23 cellular contexts compared by ENCODE assay signal in the genomic region with DNA sequence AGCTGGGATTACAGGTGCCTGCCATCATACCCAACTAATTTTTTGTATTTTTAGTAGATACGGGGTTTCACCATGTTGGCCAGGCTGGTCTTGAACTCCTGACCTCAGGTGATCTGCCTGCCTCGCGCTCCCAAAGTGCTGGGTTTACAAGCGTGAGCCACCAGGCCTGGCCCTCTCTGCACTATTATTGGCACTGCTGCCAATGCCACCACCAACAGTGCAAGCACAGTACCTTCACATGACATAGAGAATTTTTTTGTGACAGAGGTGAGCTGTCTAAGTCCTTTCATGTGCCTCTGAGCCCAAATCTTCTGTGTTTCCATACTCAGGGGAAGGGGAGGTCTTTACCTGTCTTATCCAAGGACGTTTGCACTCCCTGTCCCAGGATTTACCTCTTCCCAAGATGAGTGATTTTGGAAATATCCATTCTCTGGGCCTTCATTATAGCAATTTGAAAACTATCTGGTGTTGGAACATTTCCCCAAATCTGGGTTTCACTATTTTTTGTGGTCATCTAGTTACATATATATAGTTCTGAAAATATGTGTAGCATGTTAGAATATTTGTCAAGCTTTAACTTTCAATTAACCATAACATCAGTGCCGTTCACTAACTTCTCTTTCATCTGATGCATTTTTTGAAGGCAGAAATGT. TPM values are rescaled to one million over a fixed set of nuclear protein-coding genes. Genes with fewer than 3 reads are reported as not detected.
A peak's percentile ranks its signal among the peaks of the same experiment; 100 is the strongest.
DNase-seq lines count a peak whose midpoint lies in the region; ATAC-seq and TF ChIP-seq lines count a peak whose summit lies in the region.
"Had no signal": no experiment of that assay in that cellular context is flagged by ENCODE, and none has a peak within 500 bp of the region (broad histone marks: within the 10 kb centered on the region; RNA-seq: fewer than 3 reads in every experiment).

No MANE protein-coding gene starts in this region.

- ATAC-seq in CD8-positive, alpha-beta T cell, result no peak
- peak; percentile 17 for ATAC-seq in GM18861 (IDR thresholded peaks at IDR 0.05; ENCODE audit: unreplicated experiment)
- peak; percentile 21 for ATAC-seq in HG03108 (IDR thresholded peaks at IDR 0.05; ENCODE audit: unreplicated experiment)
- ATAC-seq in GM19328 (IDR thresholded peaks at IDR 0.05; ENCODE audit: unreplicated experiment), result no peak
- no peak for ATAC-seq in HG02970 (IDR thresholded peaks at IDR 0.05; ENCODE audit: low FRiP score, unreplicated experiment)
- ATAC-seq: SK-N-SH treated with all-trans-retinoic acid at 6 μM for 48 hours had no signal

- TF ChIP-seq CTCF in CD8-positive, alpha-beta T cell (IDR thresholded peaks at IDR 0.05), result no peak

- H3K9me3 ChIP-seq in CD8-positive, alpha-beta T cell (ENCODE audit: low read length), result peaks cover 4% of the 10 kb centered on the region
- H3K9me3 ChIP-seq: Peyer's patch, tibial artery had no signal

- H3K4me1 ChIP-seq in CD8-positive, alpha-beta T cell (ENCODE audit: insufficient read depth, low read length), result peaks cover 67% of the 10 kb centered on the region
- H3K4me1 ChIP-seq: parathyroid adenoma had no signal

- POLR2A ChIA-PET in CD8-positive, alpha-beta T cell (lab: Charles Lee), result interaction anchor here (0.6 to 1.4 kb wide), 3 partner anchors 13 to 1086 kb away, joined by 3 to 4 read pairs (median 3); no protein-coding TSS in a partner anchor

- no peak for DNase-seq in CD8-positive, alpha-beta T cell
- DNase-seq in activated naive CD8-positive, alpha-beta T cell treated with anti-CD3 and anti-CD28 coated beads for 36 hours, result no peak
- DNase-seq in posterior vena cava (ENCODE audit: low spot score) (no peak), amygdala (lab: John Stamatoyannopoulos, UW) (no peak)
- DNase-seq: activated CD8-positive, alpha-beta memory T cell treated with anti-CD3 and anti-CD28 coated beads for 24 hours; BE2C; DMS79; HFFc6; NCI-H1092 treated with DMSO at 0.1 percent for 48 hours; NCI-H2107; NCI-H526 treated with DMSO at 0.1 percent for 48 hours; Peyer's patch; stimulated activated CD4-positive, alpha-beta T cell treated with anti-CD3 and anti-CD28 coated beads, Interleukin-4, amount 100 ng/mL, for 4 hours; tibial artery had no signal

- intact Hi-C loops in CD8-positive, alpha-beta T cell (cut with DNase I, micrococcal nuclease), result no loop called here
- intact Hi-C loops in posterior vena cava (cut with DNase I), result loop anchor here (5.0 to 10.0 kb wide), 3 partner anchors 40 to 397 kb away; no protein-coding TSS in a partner anchor

- peaks cover 82% of the 10 kb centered on the region for H3K4me1 Mint-ChIP-seq in CD8-positive, alpha-beta T cell (ENCODE audit: low read depth)
- peaks cover 67% of the 10 kb centered on the region for H3K4me1 Mint-ChIP-seq in activated naive CD8-positive, alpha-beta T cell treated with anti-CD3 and anti-CD28 coated beads for 36 hours

- H3K36me3 Mint-ChIP-seq in CD8-positive, alpha-beta T cell, result peaks cover 3% of the 10 kb centered on the region
- H3K36me3 Mint-ChIP-seq in activated naive CD8-positive, alpha-beta T cell treated with anti-CD3 and anti-CD28 coated beads for 36 hours, result peaks cover 7% of the 10 kb centered on the region

- peaks cover 6% of the 10 kb centered on the region for H3K9me3 Mint-ChIP-seq in CD8-positive, alpha-beta T cell
- H3K9me3 Mint-ChIP-seq in activated naive CD8-positive, alpha-beta T cell treated with anti-CD3 and anti-CD28 coated beads for 36 hours, result peaks cover 12% of the 10 kb centered on the region
- H3K9me3 Mint-ChIP-seq: dendritic cell treated with granulocyte-macrophage colony-stimulating factor and Interleukin-4, amounts not matched to agents 40 ng/mL and 50 ng/mL, for 4 days; HFFc6 had no signal

- no peaks in the 10 kb centered on the region for H3K27me3 Mint-ChIP-seq in CD8-positive, alpha-beta T cell (ENCODE audit: low read depth)
- no peaks in the 10 kb centered on the region for H3K27me3 Mint-ChIP-seq in activated naive CD8-positive, alpha-beta T cell treated with anti-CD3 and anti-CD28 coated beads for 36 hours
- H3K27me3 Mint-ChIP-seq: dendritic cell treated with granulocyte-macrophage colony-stimulating factor and Interleukin-4, amounts not matched to agents 40 ng/mL and 50 ng/mL, for 4 days had no signal

- H3K36me3 ChIP-seq in CD8-positive, alpha-beta T cell (ENCODE audit: insufficient read depth, low read length), result no peaks in the 10 kb centered on the region
- H3K36me3 ChIP-seq: BE2C, Peyer's patch, tibial artery had no signal

- no peak overlapping the region for H3K4me3 Mint-ChIP-seq in CD8-positive, alpha-beta T cell
- no peak overlapping the region for H3K4me3 Mint-ChIP-seq in activated naive CD8-positive, alpha-beta T cell treated with anti-CD3 and anti-CD28 coated beads for 36 hours
- H3K4me3 Mint-ChIP-seq: dendritic cell treated with granulocyte-macrophage colony-stimulating factor and Interleukin-4, amounts not matched to agents 40 ng/mL and 50 ng/mL, for 4 days; HFFc6 had no signal

- peak overlapping the region; percentile 37 for H3K27ac Mint-ChIP-seq in CD8-positive, alpha-beta T cell
- H3K27ac Mint-ChIP-seq in activated naive CD8-positive, alpha-beta T cell treated with anti-CD3 and anti-CD28 coated beads for 36 hours, result peak overlapping the region; percentile 12
- H3K27ac Mint-ChIP-seq: dendritic cell treated with granulocyte-macrophage colony-stimulating factor and Interleukin-4, amounts not matched to agents 40 ng/mL and 50 ng/mL, for 4 days; HFFc6 had no signal

- no peaks in the 10 kb centered on the region for H3K27me3 ChIP-seq in CD8-positive, alpha-beta T cell (ENCODE audit: insufficient read depth, low read length)
- H3K27me3 ChIP-seq: BE2C, Peyer's patch, tibial artery had no signal

- no peak overlapping the region for H3K27ac ChIP-seq in CD8-positive, alpha-beta T cell (ENCODE audit: low read depth, low read length)
- H3K27ac ChIP-seq: HL-60, parathyroid adenoma, Peyer's patch, tibial artery had no signal

- no peak overlapping the region for H3K4me3 ChIP-seq in CD8-positive, alpha-beta T cell (ENCODE audit: low read depth, low read length)
- H3K4me3 ChIP-seq: Peyer's patch, tibial artery had no signal

- CTCF ChIA-PET in CD8-positive, alpha-beta T cell (lab: Charles Lee), result interaction anchor here (0.8 to 16.4 kb wide), 3 partner anchors 39 to 215 kb away, joined by 3 to 537 read pairs (median 3); no protein-coding TSS in a partner anchor

RNA-seq across cellular contexts. Expression of a gene that starts 5.4 kb away (rescaled TPM):
- under 1 TPM in 1 of 2 experiments, not detected in 1; 0.58 TPM for total RNA-seq in CD8-positive, alpha-beta T cell
- total RNA-seq in activated naive CD8-positive, alpha-beta T cell treated with anti-CD3 and anti-CD28 coated beads for 36 hours, result under 1 TPM in 1 of 2 experiments, not detected in 1; 0.04 TPM
- 1 to 10 TPM; 1.4 to 1.5 TPM for total RNA-seq in posterior vena cava
- total RNA-seq: glomerular endothelial cell, HFFc6 had no signal

Comparison
In these comparisons a context has a peak if more than half of its experiments do, and no peak if none do; other contexts are left out.
1. ATAC-seq: peak in GM18861 (single experiment) and HG03108 (single experiment); none in CD8-positive, alpha-beta T cell (single experiment), GM19328 (single experiment) and HG02970 (single experiment).
2. intact Hi-C loops: an anchor here in posterior vena cava (5.0 to 10.0 kb wide); none called in CD8-positive, alpha-beta T cell.